Comparison of ENCODE assay signal across 22 cellular contexts in the genomic region with DNA sequence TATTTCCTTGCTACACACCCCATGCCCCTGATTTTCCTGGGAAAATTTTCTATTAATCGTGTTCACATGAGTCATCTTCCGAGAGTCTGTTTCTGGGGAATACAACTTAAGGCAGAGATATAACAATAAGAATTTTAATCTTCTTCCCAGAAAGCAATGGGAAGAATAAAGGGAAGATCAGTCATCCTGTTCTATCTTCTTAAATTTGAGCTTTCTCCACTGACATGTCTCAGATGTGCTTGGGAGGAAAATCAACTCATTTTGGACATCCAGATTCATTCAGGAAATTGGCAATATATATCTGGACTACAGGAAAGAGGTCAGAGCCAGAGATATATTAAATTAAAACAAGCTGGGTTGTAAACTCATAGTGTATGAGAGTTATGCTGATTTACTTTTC.
"Had no signal": no experiment of that assay in that cellular context is flagged by ENCODE, and none has a peak within 500 bp of the region (broad histone marks: within the 10 kb centered on the region; RNA-seq: fewer than 3 reads in every experiment).

No MANE protein-coding gene starts in this region.

- H3K27ac Mint-ChIP-seq: activated CD4-positive, alpha-beta T cell treated with anti-CD3 and anti-CD28 coated beads, Interleukin-2, amount 10 ng/mL, durations not matched to agents 7 days and 5 days; activated naive CD4-positive, alpha-beta T cell treated with anti-CD3 and anti-CD28 coated beads, Interleukin-2, amount 50 U/mL, for 24 hours; endodermal cell; progenitor cell of endocrine pancreas; stimulated activated naive CD8-positive, alpha-beta T cell treated with anti-CD3 and anti-CD28 coated beads, Interleukin-15, Interleukin-2, amounts not matched to agents 100 ng/mL and 50 ng/mL, for 24 hours had no signal

- H3K4me3 Mint-ChIP-seq: activated CD4-positive, alpha-beta T cell treated with anti-CD3 and anti-CD28 coated beads, Interleukin-2, amount 10 ng/mL, durations not matched to agents 7 days and 5 days; activated naive CD4-positive, alpha-beta T cell treated with anti-CD3 and anti-CD28 coated beads, Interleukin-2, amount 50 U/mL, for 24 hours; endodermal cell; stimulated activated naive CD8-positive, alpha-beta T cell treated with anti-CD3 and anti-CD28 coated beads, Interleukin-15, Interleukin-2, amounts not matched to agents 100 ng/mL and 50 ng/mL, for 24 hours had no signal

- H3K9me3 ChIP-seq: adrenal gland, colonic mucosa, gastrocnemius medialis, left lung, right atrium auricular region, transverse colon, vagina had no signal

- ATAC-seq: activated CD4-positive, CD25-positive, alpha-beta regulatory T cell treated with anti-CD3 and anti-CD28 coated beads, Interleukin-2, amount 50 U/mL, for 24 hours; gastrocnemius medialis; left lung had no signal

- H3K36me3 ChIP-seq: adrenal gland, colonic mucosa, gastrocnemius medialis, left lung, right atrium auricular region, transverse colon, vagina had no signal

- H3K9me3 Mint-ChIP-seq: activated CD4-positive, alpha-beta T cell treated with anti-CD3 and anti-CD28 coated beads, Interleukin-2, amount 10 ng/mL, durations not matched to agents 7 days and 5 days; activated naive CD4-positive, alpha-beta T cell treated with anti-CD3 and anti-CD28 coated beads, Interleukin-2, amount 50 U/mL, for 24 hours; endodermal cell; stimulated activated naive CD8-positive, alpha-beta T cell treated with anti-CD3 and anti-CD28 coated beads, Interleukin-15, Interleukin-2, amounts not matched to agents 100 ng/mL and 50 ng/mL, for 24 hours had no signal

- H3K27ac ChIP-seq: adrenal gland, colonic mucosa, epithelial cell of prostate, gastrocnemius medialis, left lung, right atrium auricular region, skin epidermis, transverse colon, vagina had no signal

- H3K27me3 ChIP-seq: adrenal gland, colonic mucosa, gastrocnemius medialis, left lung, right atrium auricular region, transverse colon, vagina had no signal

- H3K27me3 Mint-ChIP-seq: progenitor cell of endocrine pancreas; stimulated activated naive CD8-positive, alpha-beta T cell treated with anti-CD3 and anti-CD28 coated beads, Interleukin-15, Interleukin-2, amounts not matched to agents 100 ng/mL and 50 ng/mL, for 24 hours had no signal

- H3K4me3 ChIP-seq: adrenal gland, colonic mucosa, gastrocnemius medialis, left lung, right atrium auricular region, skin epidermis, transverse colon, vagina had no signal

- DNase-seq: activated CD4-positive, alpha-beta T cell treated with anti-CD3 and anti-CD28 coated beads, Interleukin-2, amount 10 ng/mL, durations not matched to agents 7 days and 5 days; activated CD8-positive, alpha-beta memory T cell treated with anti-CD3 and anti-CD28 coated beads, Interleukin-2, amount 50 U/mL, for 4 hours; activated gamma-delta T cell; activated T-cell treated with anti-CD3 and anti-CD28 coated beads, Interleukin-2, amount 50 U/mL, for 48 hours; adrenal gland; caudate nucleus; colonic mucosa; endodermal cell; gastrocnemius medialis; head of caudate nucleus; left lung; midbrain; occipital lobe; transverse colon had no signal

- H3K4me1 ChIP-seq: adrenal gland, colonic mucosa, gastrocnemius medialis, left lung, right atrium auricular region, transverse colon had no signal

- H3K36me3 Mint-ChIP-seq: activated naive CD4-positive, alpha-beta T cell treated with anti-CD3 and anti-CD28 coated beads, Interleukin-2, amount 50 U/mL, for 24 hours had no signal

- H3K4me1 Mint-ChIP-seq: activated CD4-positive, alpha-beta T cell treated with anti-CD3 and anti-CD28 coated beads, Interleukin-2, amount 10 ng/mL, durations not matched to agents 7 days and 5 days; activated naive CD4-positive, alpha-beta T cell treated with anti-CD3 and anti-CD28 coated beads, Interleukin-2, amount 50 U/mL, for 24 hours had no signal
